In the genomic region with DNA sequence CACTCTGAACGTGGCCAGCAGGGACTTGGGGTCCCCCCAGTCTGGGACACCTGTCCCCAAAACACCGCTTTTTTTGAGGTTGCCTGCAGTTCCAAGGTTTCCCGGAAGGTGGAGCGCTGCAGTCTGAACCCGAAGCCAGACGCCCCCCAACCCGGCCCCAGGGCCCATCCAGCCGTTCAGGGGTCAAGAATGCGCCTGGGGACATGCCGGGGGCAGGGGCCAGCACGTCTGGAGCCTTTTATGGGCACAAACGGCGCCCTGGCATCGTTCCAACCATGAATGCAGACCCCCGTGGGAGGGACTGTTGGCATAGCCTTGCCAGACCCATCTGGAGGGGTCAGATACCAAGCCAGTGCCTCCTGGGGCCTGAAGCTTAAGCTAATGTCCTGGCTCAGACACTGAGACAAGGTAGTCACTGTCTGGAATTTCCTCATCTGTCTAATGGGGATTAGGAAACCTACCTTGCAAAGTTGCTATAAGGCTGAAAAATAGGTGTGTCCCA, we compare ENCODE assay signal across 10 cellular contexts. TPM values are rescaled to one million over a fixed set of nuclear protein-coding genes. Genes with fewer than 3 reads are reported as not detected.
DNase-seq lines count a peak whose midpoint lies in the region; ATAC-seq, FAIRE-seq and TF ChIP-seq lines count a peak whose summit lies in the region.
"Had no signal": no experiment of that assay in that cellular context is flagged by ENCODE, and none has a peak within 500 bp of the region (broad histone marks: within the 10 kb centered on the region; RNA-seq: fewer than 3 reads in every experiment).

No MANE protein-coding gene starts in this region.

- peaks cover 29% of the 10 kb centered on the region for H3K27me3 Mint-ChIP-seq in activated T-helper 1 cell treated with anti-CD3 and anti-CD28 coated beads, Interleukin-12 subunit alpha, Interleukin-12 subunit beta, Interleukin-2, Interleukin-4 antibody, amounts not matched to agents 30 ng/mL and 10 ng/mL and 1 ng/mL, durations not matched to agents 14 hours and 24 hours and 36 hours (ENCODE audit: insufficient read depth)

- H3K36me3 Mint-ChIP-seq in activated T-helper 1 cell treated with anti-CD3 and anti-CD28 coated beads, Interleukin-12 subunit alpha, Interleukin-12 subunit beta, Interleukin-2, Interleukin-4 antibody, amounts not matched to agents 30 ng/mL and 10 ng/mL and 1 ng/mL, durations not matched to agents 14 hours and 24 hours and 36 hours (ENCODE audit: low read depth), result no peaks in the 10 kb centered on the region

- no peaks in the 10 kb centered on the region for H3K9me3 Mint-ChIP-seq in activated T-helper 1 cell treated with anti-CD3 and anti-CD28 coated beads, Interleukin-12 subunit alpha, Interleukin-12 subunit beta, Interleukin-2, Interleukin-4 antibody, amounts not matched to agents 30 ng/mL and 10 ng/mL and 1 ng/mL, durations not matched to agents 14 hours and 24 hours and 36 hours

- peaks cover 12% of the 10 kb centered on the region for H3K4me1 Mint-ChIP-seq in activated T-helper 1 cell treated with anti-CD3 and anti-CD28 coated beads, Interleukin-12 subunit alpha, Interleukin-12 subunit beta, Interleukin-2, Interleukin-4 antibody, amounts not matched to agents 30 ng/mL and 10 ng/mL and 1 ng/mL, durations not matched to agents 14 hours and 24 hours and 36 hours (ENCODE audit: low read depth)

- no peak for DNase-seq in D721Med (ENCODE audit: insufficient read length, low spot score)
- peak; percentile 71 for DNase-seq in NAMALWA (ENCODE audit: low spot score)
- DNase-seq in activated T-helper 1 cell treated with anti-CD3 and anti-CD28 coated beads, Interleukin-12 subunit alpha, Interleukin-12 subunit beta, Interleukin-2, Interleukin-4 antibody, amounts not matched to agents 30 ng/mL and 10 ng/mL and 1 ng/mL, durations not matched to agents 14 hours and 24 hours and 36 hours (ENCODE audit: low spot score), result peak; percentile 55
- peak; percentile 79 for DNase-seq in germinal center (ENCODE audit: low spot score)
- peak in 2 of 3 donors; percentile 29 to 57 for DNase-seq in stimulated activated CD4-positive, alpha-beta T cell treated with anti-CD3 and anti-CD28 coated beads, TNF-alpha, amount 100 ng/mL, for 1 hour (ENCODE audit: low read depth in 3 of 3, low spot score in 1 of 3)
- no peak for DNase-seq in cortex of kidney (lab: John Stamatoyannopoulos, UW)

- no peak for ATAC-seq in GM18858 (IDR thresholded peaks at IDR 0.05; ENCODE audit: unreplicated experiment)
- ATAC-seq in GM18519 (IDR thresholded peaks at IDR 0.05; ENCODE audit: low FRiP score, unreplicated experiment), result no peak

- H3K27ac Mint-ChIP-seq in activated T-helper 1 cell treated with anti-CD3 and anti-CD28 coated beads, Interleukin-12 subunit alpha, Interleukin-12 subunit beta, Interleukin-2, Interleukin-4 antibody, amounts not matched to agents 30 ng/mL and 10 ng/mL and 1 ng/mL, durations not matched to agents 14 hours and 24 hours and 36 hours, result no peak overlapping the region

- no peak for FAIRE-seq in D721Med (lab: Jason Lieb, UNC)

- H3K4me3 Mint-ChIP-seq in activated T-helper 1 cell treated with anti-CD3 and anti-CD28 coated beads, Interleukin-12 subunit alpha, Interleukin-12 subunit beta, Interleukin-2, Interleukin-4 antibody, amounts not matched to agents 30 ng/mL and 10 ng/mL and 1 ng/mL, durations not matched to agents 14 hours and 24 hours and 36 hours, result no peak overlapping the region

- intact Hi-C loops in activated T-helper 1 cell treated with anti-CD3 and anti-CD28 coated beads, Interleukin-12 subunit alpha, Interleukin-12 subunit beta, Interleukin-2, Interleukin-4 antibody, amounts not matched to agents 30 ng/mL and 10 ng/mL and 1 ng/mL, durations not matched to agents 14 hours and 24 hours and 36 hours (cut with micrococcal nuclease), result no loop called here

- peak; percentile 50 for TF ChIP-seq CTCF in D721Med (IDR thresholded peaks at IDR 0.05; ENCODE audit: insufficient read depth, missing control alignments)

RNA-seq across cellular contexts. Expression of gene S1PR5, which starts 6.9 kb away (rescaled TPM):
- not detected in 2 replicates for total RNA-seq in activated T-helper 1 cell treated with anti-CD3 and anti-CD28 coated beads, Interleukin-12 subunit alpha, Interleukin-12 subunit beta, Interleukin-2, Interleukin-4 antibody, amounts not matched to agents 30 ng/mL and 10 ng/mL and 1 ng/mL, durations not matched to agents 14 hours and 24 hours and 36 hours
- total RNA-seq: LHCN-M2, pulmonary artery endothelial cell had no signal

RNA-seq across cellular contexts. Expression of gene KEAP1, which starts 7.2 kb away (rescaled TPM):
- 81.6 and 94.2 TPM in 2 replicates for total RNA-seq in activated T-helper 1 cell treated with anti-CD3 and anti-CD28 coated beads, Interleukin-12 subunit alpha, Interleukin-12 subunit beta, Interleukin-2, Interleukin-4 antibody, amounts not matched to agents 30 ng/mL and 10 ng/mL and 1 ng/mL, durations not matched to agents 14 hours and 24 hours and 36 hours

RNA-seq across cellular contexts. Expression of gene ATG4D, which starts 33.4 kb away (rescaled TPM):
- total RNA-seq in activated T-helper 1 cell treated with anti-CD3 and anti-CD28 coated beads, Interleukin-12 subunit alpha, Interleukin-12 subunit beta, Interleukin-2, Interleukin-4 antibody, amounts not matched to agents 30 ng/mL and 10 ng/mL and 1 ng/mL, durations not matched to agents 14 hours and 24 hours and 36 hours, result 37.3 and 40.7 TPM in 2 replicates

RNA-seq across cellular contexts. Expression of gene KRI1, which starts 55.5 kb away (rescaled TPM):
- total RNA-seq in activated T-helper 1 cell treated with anti-CD3 and anti-CD28 coated beads, Interleukin-12 subunit alpha, Interleukin-12 subunit beta, Interleukin-2, Interleukin-4 antibody, amounts not matched to agents 30 ng/mL and 10 ng/mL and 1 ng/mL, durations not matched to agents 14 hours and 24 hours and 36 hours, result 91.1 and 91.8 TPM in 2 replicates

RNA-seq across cellular contexts. Expression of gene CDKN2D, which starts 58.4 kb away (rescaled TPM):
- total RNA-seq in activated T-helper 1 cell treated with anti-CD3 and anti-CD28 coated beads, Interleukin-12 subunit alpha, Interleukin-12 subunit beta, Interleukin-2, Interleukin-4 antibody, amounts not matched to agents 30 ng/mL and 10 ng/mL and 1 ng/mL, durations not matched to agents 14 hours and 24 hours and 36 hours, result 40.1 and 42.1 TPM in 2 replicates

Comparison
In these comparisons a context has a peak if more than half of its experiments do, and no peak if none do; other contexts are left out.
1. DNase-seq: peak in NAMALWA (single experiment), activated T-helper 1 cell treated with anti-CD3 and anti-CD28 coated beads, Interleukin-12 subunit alpha, Interleukin-12 subunit beta, Interleukin-2, Interleukin-4 antibody, amounts not matched to agents 30 ng/mL and 10 ng/mL and 1 ng/mL, durations not matched to agents 14 hours and 24 hours and 36 hours (single experiment), germinal center (single experiment) and stimulated activated CD4-positive, alpha-beta T cell treated with anti-CD3 and anti-CD28 coated beads, TNF-alpha, amount 100 ng/mL, for 1 hour (2 of 3); none in D721Med (single experiment) and cortex of kidney (single experiment).